ENCODE assay signal across 1 cellular context in the genomic region with DNA sequence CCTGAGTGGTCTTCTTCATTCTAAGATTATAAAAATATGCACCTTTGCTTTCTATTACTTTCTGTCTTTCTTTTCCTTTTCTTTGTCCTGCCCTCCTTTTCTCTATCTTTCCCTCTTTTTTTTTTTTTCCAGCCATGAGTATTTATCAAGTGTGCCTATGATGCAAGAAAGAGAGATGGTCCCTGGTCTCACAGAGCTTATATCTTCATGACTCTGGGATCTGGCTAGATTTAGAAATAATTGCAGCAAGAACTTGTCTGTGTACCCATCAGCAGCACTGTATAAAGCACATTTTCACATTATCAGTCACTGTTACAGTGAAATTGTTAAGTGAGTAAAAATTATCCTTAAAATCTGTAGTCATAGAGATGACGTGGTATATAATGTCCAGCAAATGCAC.
TF ChIP-seq lines count a peak whose summit lies in the region.

No MANE protein-coding gene starts in this region.

TF ChIP-seq in IMR-90, 13 proteins besides CTCF, POLR2A, EP300 and RAD21:
- no peak for TF ChIP-seq RFX5 (IDR thresholded peaks at IDR 0.05; ENCODE audit: low read depth, low read length)
- no peak for TF ChIP-seq BHLHE40 (IDR thresholded peaks at IDR 0.05; ENCODE audit: low read depth, low read length)
- no peak for TF ChIP-seq SMC3 (IDR thresholded peaks at IDR 0.05; ENCODE audit: low read depth, low read length)
- peak; percentile 72 for TF ChIP-seq CEBPB (IDR thresholded peaks at IDR 0.05; ENCODE audit: low read depth, low read length)
- TF ChIP-seq RCOR1 (IDR thresholded peaks at IDR 0.05; ENCODE audit: insufficient replicate concordance, low read length), result no peak
- no peak for TF ChIP-seq FOS (IDR thresholded peaks at IDR 0.05; ENCODE audit: low read depth, low read length)
- TF ChIP-seq CHD1 (IDR thresholded peaks at IDR 0.05; ENCODE audit: low read depth, low read length), result no peak
- no peak for TF ChIP-seq MXI1 (IDR thresholded peaks at IDR 0.05; ENCODE audit: borderline replicate concordance, low read depth, low read length)
TF ChIP-seq in IMR-90: peak in this region for 1.
